8 cellular contexts compared by ENCODE assay signal in the genomic region with DNA sequence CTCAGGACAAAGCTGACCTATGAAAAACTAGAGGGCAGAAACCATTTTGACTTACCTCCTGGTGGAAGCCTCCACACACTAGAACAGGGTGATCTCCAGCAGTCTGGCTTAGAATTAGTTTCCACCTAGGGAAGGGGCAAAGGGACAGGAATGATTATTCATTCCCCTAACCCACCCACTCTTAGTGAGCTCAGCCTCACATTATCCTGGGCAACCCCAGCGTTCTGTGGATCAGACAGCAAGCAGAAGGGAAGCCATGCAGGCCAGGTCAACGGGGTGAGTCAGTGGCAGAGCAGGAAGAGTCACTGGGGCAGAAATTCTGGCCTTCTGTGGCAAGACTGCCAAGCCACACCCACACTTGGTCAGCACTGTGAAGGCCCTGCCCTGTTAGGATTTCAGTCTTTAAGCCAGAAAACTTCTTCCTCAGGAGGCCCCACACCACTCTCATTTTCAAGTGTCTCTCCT. TPM values are rescaled to one million over a fixed set of nuclear protein-coding genes. Genes with fewer than 3 reads are reported as not detected.
DNase-seq lines count a peak whose midpoint lies in the region; ATAC-seq lines count a peak whose summit lies in the region.

No MANE protein-coding gene starts in this region.

- peak overlapping the region; percentile 11 for H3K4me3 Mint-ChIP-seq in activated T-cell treated with anti-CD3 and anti-CD28 coated beads, Interleukin-2, amount 50 U/mL, for 4 hours
- H3K4me3 Mint-ChIP-seq in IgD-negative memory B cell: peak overlapping the region in 2 of 4 donors; percentile 2 to 7

- no peaks in the 10 kb centered on the region for H3K9me3 Mint-ChIP-seq in activated T-cell treated with anti-CD3 and anti-CD28 coated beads, Interleukin-2, amount 50 U/mL, for 4 hours
- H3K9me3 Mint-ChIP-seq in IgD-negative memory B cell: no peaks in the 10 kb centered on the region

- peaks cover 34% of the 10 kb centered on the region for H3K4me1 Mint-ChIP-seq in activated T-cell treated with anti-CD3 and anti-CD28 coated beads, Interleukin-2, amount 50 U/mL, for 4 hours (ENCODE audit: low read depth)
- peaks cover 16 to 23% (median 17%) of the 10 kb centered on the region in 3 donors for H3K4me1 Mint-ChIP-seq in IgD-negative memory B cell

- 0 to 13% (median 3%) methylated on average over 2 of the region's 2 CpGs for WGBS in adipose tissue, 3 donors

- peak overlapping the region in 2 of 3 donors; percentile 15 to 53 for H3K27ac Mint-ChIP-seq in IgD-negative memory B cell

- intact Hi-C loops in left ventricle myocardium superior (cut with micrococcal nuclease): no loop called here

- peak; percentile 30 to 32 for ATAC-seq in activated T-cell treated with anti-CD3 and anti-CD28 coated beads, Interleukin-2, amount 50 U/mL, for 4 hours
- ATAC-seq in left ventricle myocardium superior (peak; percentile 97), HG02970 (IDR thresholded peaks at IDR 0.05; ENCODE audit: low FRiP score, unreplicated experiment) (no peak)

- DNase-seq in activated T-cell treated with anti-CD3 and anti-CD28 coated beads, Interleukin-2, amount 50 U/mL, for 4 hours: no peak
- no peak for DNase-seq in activated T-cell treated with anti-CD3 and anti-CD28 coated beads for 4 hours
- DNase-seq in left ventricle myocardium superior: peak; percentile 83
- peak; percentile 95 for DNase-seq in renal cortical epithelial cell (ENCODE audit: low read depth)
- no peak for DNase-seq in NCI-H1436 treated with DMSO at 0.1 percent for 48 hours (lab: John Stamatoyannopoulos, UW)

- no peaks in the 10 kb centered on the region for H3K27me3 Mint-ChIP-seq in activated T-cell treated with anti-CD3 and anti-CD28 coated beads, Interleukin-2, amount 50 U/mL, for 4 hours (ENCODE audit: low read depth)
- no peaks in the 10 kb centered on the region for H3K27me3 Mint-ChIP-seq in IgD-negative memory B cell

- peak overlapping the region; percentile 81 for H3K27ac ChIP-seq in adipose tissue (ENCODE audit: low read depth, low read length)

- peaks cover 22% of the 10 kb centered on the region for H3K36me3 Mint-ChIP-seq in activated T-cell treated with anti-CD3 and anti-CD28 coated beads, Interleukin-2, amount 50 U/mL, for 4 hours (ENCODE audit: insufficient read depth)
- no peaks in the 10 kb centered on the region for H3K36me3 Mint-ChIP-seq in IgD-negative memory B cell

RNA-seq across cellular contexts. Expression of a gene that starts 10.5 kb away (rescaled TPM):
- total RNA-seq in activated T-cell treated with anti-CD3 and anti-CD28 coated beads, Interleukin-2, amount 50 U/mL, for 4 hours: 10 to 100 TPM; 80.8 to 90.6 (median 85.3) TPM
- polyA plus RNA-seq in IgD-negative memory B cell: 66.6 TPM
- 100 to 1,000 TPM in 1 of 3 donors, 10 to 100 TPM in 2; 79.0 to 132 (median 90.3) TPM for polyA plus RNA-seq in adipose tissue
- 85.7 TPM for total RNA-seq in left ventricle myocardium superior
- total RNA-seq in renal cortical epithelial cell: 123 and 183 TPM in 2 replicates

RNA-seq across cellular contexts. Expression of a gene that starts 10.8 kb away (rescaled TPM):
- total RNA-seq in activated T-cell treated with anti-CD3 and anti-CD28 coated beads, Interleukin-2, amount 50 U/mL, for 4 hours: 1 to 10 TPM; 3.3 to 7.7 (median 7.3) TPM
- polyA plus RNA-seq in IgD-negative memory B cell (4.1 TPM), adipose tissue (1 to 10 TPM; 4.3 to 6.9 (median 6.0) TPM)
- total RNA-seq in left ventricle myocardium superior (5.4 TPM), renal cortical epithelial cell (6.8 and 11.7 TPM in 2 replicates)

RNA-seq across cellular contexts. Expression of a gene that starts 33.3 kb away (rescaled TPM):
- 10 to 100 TPM; 77.6 to 82.1 (median 78.2) TPM for total RNA-seq in activated T-cell treated with anti-CD3 and anti-CD28 coated beads, Interleukin-2, amount 50 U/mL, for 4 hours
- 111 TPM for polyA plus RNA-seq in IgD-negative memory B cell
- 100 to 1,000 TPM in 2 of 3 donors, 10 to 100 TPM in 1; 71.4 to 181 (median 165) TPM for polyA plus RNA-seq in adipose tissue
- total RNA-seq in left ventricle myocardium superior: 75.6 TPM
- 77.4 and 82.0 TPM in 2 replicates for total RNA-seq in renal cortical epithelial cell

RNA-seq across cellular contexts. Expression of a gene that starts 35.9 kb away (rescaled TPM):
- not detected for total RNA-seq in activated T-cell treated with anti-CD3 and anti-CD28 coated beads, Interleukin-2, amount 50 U/mL, for 4 hours
- polyA plus RNA-seq in IgD-negative memory B cell (not detected), adipose tissue (not detected)
- total RNA-seq in left ventricle myocardium superior (not detected), renal cortical epithelial cell (not detected in 2 replicates)

RNA-seq across cellular contexts. Expression of a gene that starts 42.7 kb away (rescaled TPM):
- 10 to 100 TPM; 56.2 to 68.9 (median 58.9) TPM for total RNA-seq in activated T-cell treated with anti-CD3 and anti-CD28 coated beads, Interleukin-2, amount 50 U/mL, for 4 hours
- polyA plus RNA-seq in IgD-negative memory B cell (68.5 TPM), adipose tissue (10 to 100 TPM; 26.8 to 46.9 (median 42.3) TPM)
- total RNA-seq in left ventricle myocardium superior (51.7 TPM), renal cortical epithelial cell (17.2 and 21.5 TPM in 2 replicates)

Comparison
In these comparisons a context has a peak if more than half of its experiments do, and no peak if none do; other contexts are left out.
1. DNase-seq: peak in left ventricle myocardium superior (single experiment) and renal cortical epithelial cell (single experiment); none in activated T-cell treated with anti-CD3 and anti-CD28 coated beads, Interleukin-2, amount 50 U/mL, for 4 hours (single experiment), activated T-cell treated with anti-CD3 and anti-CD28 coated beads for 4 hours (single experiment) and NCI-H1436 treated with DMSO at 0.1 percent for 48 hours (single experiment).